In genomic region chr20:21309678-21310467, GRCh38 we compare ENCODE assay signal across 19 cellular contexts. TPM values are rescaled to one million over a fixed set of nuclear protein-coding genes. Genes with fewer than 3 reads are reported as not detected.
DNase-seq lines count a peak whose midpoint lies in the region; ATAC-seq and TF ChIP-seq lines count a peak whose summit lies in the region.
"Had no signal": no experiment of that assay in that cellular context is flagged by ENCODE, and none has a peak within 500 bp of the region (broad histone marks: within the 10 kb centered on the region; RNA-seq: fewer than 3 reads in every experiment).

No MANE protein-coding gene starts in this region.

- TF ChIP-seq CTCF in NB4 (IDR thresholded peaks at IDR 0.05; ENCODE audit: low read depth, low read length) (no peak), gastrocnemius medialis (IDR thresholded peaks at IDR 0.05 in 4 of 5, conservative IDR thresholded peaks at IDR 0.05 in 1 of 5) (no peak)

- H3K4me1 ChIP-seq in endocrine pancreas (ENCODE audit: control insufficient read depth, insufficient read depth, low read length) = peaks cover 13% of the 10 kb centered on the region
- peaks cover 9 to 11% of the 10 kb centered on the region in 2 donors for H3K4me1 ChIP-seq in gastrocnemius medialis

- peaks cover 20% of the 10 kb centered on the region for H3K36me3 Mint-ChIP-seq in activated naive CD4-positive, alpha-beta T cell treated with anti-CD3 and anti-CD28 coated beads, Interleukin-2, amount 50 U/mL, for 24 hours
- peaks cover 10 to 31% of the 10 kb centered on the region in 2 donors for H3K36me3 Mint-ChIP-seq in activated naive CD4-positive, alpha-beta T cell treated with anti-CD3 and anti-CD28 coated beads, Interleukin-2, amount 50 U/mL, for 72 hours

- ATAC-seq in activated naive CD4-positive, alpha-beta T cell treated with anti-CD3 and anti-CD28 coated beads, Interleukin-2, amount 50 U/mL, for 72 hours = no peak
- no peak for ATAC-seq in gastrocnemius medialis
- ATAC-seq in GM19324 (IDR thresholded peaks at IDR 0.05; ENCODE audit: low FRiP score, unreplicated experiment) = no peak
- ATAC-seq: HCT116, left lobe of liver had no signal

- TF ChIP-seq POLR2A in NB4 (IDR thresholded peaks at IDR 0.05; ENCODE audit: extremely low read depth, insufficient read length) (no peak), gastrocnemius medialis (IDR thresholded peaks at IDR 0.05) (no peak)

- intact Hi-C loops in gastrocnemius medialis (cut with DNase I; ENCODE audit: low total_unique reads) = no loop called here

- H3K4me3 ChIP-seq in NB4 (ENCODE audit: low read depth, low read length) (peak overlapping the region; percentile 29), endocrine pancreas (ENCODE audit: control insufficient read depth, insufficient read depth, low read length) (peak overlapping the region; percentile 14), gastrocnemius medialis (no peak overlapping the region)
- H3K4me3 ChIP-seq: stomach had no signal

- no peak for DNase-seq in activated naive CD4-positive, alpha-beta T cell treated with anti-CD3 and anti-CD28 coated beads, Interleukin-2, amount 50 U/mL, for 72 hours (ENCODE audit: low spot score in 2 of 2)
- DNase-seq in NB4 (ENCODE audit: low read depth) = no peak
- no peak for DNase-seq in gastrocnemius medialis
- no peak for DNase-seq in stimulated activated CD4-positive, alpha-beta T cell treated with anti-CD3 and anti-CD28 coated beads, Interleukin-4, amount 100 ng/mL, for 4 hours
- DNase-seq in GF-D8 (lab: John Stamatoyannopoulos, UW) = no peak
- DNase-seq: activated T-cell treated with anti-CD3 and anti-CD28 coated beads, Interleukin-2, amount 50 U/mL, for 1 hour; GDM1; NCI-H2029; NCI-H446 treated with DMSO at 0.1 percent for 48 hours; SHP77; stimulated activated CD4-positive, alpha-beta T cell treated with anti-CD3 and anti-CD28 coated beads, Interleukin-12 subunit alpha, Interleukin-12 subunit beta, amount 100 ng/mL, for 4 hours; stomach; T-helper 9 cell had no signal

- H3K27ac Mint-ChIP-seq in activated naive CD4-positive, alpha-beta T cell treated with anti-CD3 and anti-CD28 coated beads, Interleukin-2, amount 50 U/mL, for 24 hours = peak overlapping the region; percentile 75
- H3K27ac Mint-ChIP-seq in activated naive CD4-positive, alpha-beta T cell treated with anti-CD3 and anti-CD28 coated beads, Interleukin-2, amount 50 U/mL, for 72 hours = peak overlapping the region in 1 of 2 donors; percentile 52

- H3K36me3 ChIP-seq in endocrine pancreas (ENCODE audit: control insufficient read depth, insufficient read depth, low read length) = no peaks in the 10 kb centered on the region
- H3K36me3 ChIP-seq in gastrocnemius medialis = peaks cover 0 to 7% of the 10 kb centered on the region in 2 donors

- peak overlapping the region; percentile 85 for H3K4me3 Mint-ChIP-seq in activated naive CD4-positive, alpha-beta T cell treated with anti-CD3 and anti-CD28 coated beads, Interleukin-2, amount 50 U/mL, for 24 hours

- in situ Hi-C loops in gastrocnemius medialis (cut with MboI; ENCODE audit: low sequenced_read_pairs in 4 of 4) = no loop called here

- no peak overlapping the region for H3K9ac ChIP-seq in endocrine pancreas (ENCODE audit: control insufficient read depth, insufficient read depth, low read length)

- peaks cover 70% of the 10 kb centered on the region for H3K4me1 Mint-ChIP-seq in activated naive CD4-positive, alpha-beta T cell treated with anti-CD3 and anti-CD28 coated beads, Interleukin-2, amount 50 U/mL, for 24 hours

- no peaks in the 10 kb centered on the region for H3K9me3 Mint-ChIP-seq in activated naive CD4-positive, alpha-beta T cell treated with anti-CD3 and anti-CD28 coated beads, Interleukin-2, amount 50 U/mL, for 24 hours
- H3K9me3 Mint-ChIP-seq in activated naive CD4-positive, alpha-beta T cell treated with anti-CD3 and anti-CD28 coated beads, Interleukin-2, amount 50 U/mL, for 72 hours = no peaks in the 10 kb centered on the region
- H3K9me3 Mint-ChIP-seq: central memory CD8-positive, alpha-beta T cell had no signal

- H3K27me3 ChIP-seq in endocrine pancreas (ENCODE audit: control insufficient read depth, insufficient read depth, low read length) (no peaks in the 10 kb centered on the region), gastrocnemius medialis (no peaks in the 10 kb centered on the region)
- H3K27me3 ChIP-seq: stomach had no signal

- H3K27ac ChIP-seq in gastrocnemius medialis = peak overlapping the region in 3 of 4 donors; percentile 0 to 15 (median 11)
- H3K27ac ChIP-seq: stomach had no signal

- no peaks in the 10 kb centered on the region for H3K27me3 Mint-ChIP-seq in activated naive CD4-positive, alpha-beta T cell treated with anti-CD3 and anti-CD28 coated beads, Interleukin-2, amount 50 U/mL, for 24 hours
- H3K27me3 Mint-ChIP-seq: central memory CD8-positive, alpha-beta T cell had no signal

- H3K9me3 ChIP-seq in endocrine pancreas (ENCODE audit: control insufficient read depth, low read length) = no peaks in the 10 kb centered on the region
- H3K9me3 ChIP-seq in gastrocnemius medialis = no peaks in the 10 kb centered on the region
- H3K9me3 ChIP-seq: stomach had no signal

RNA-seq across cellular contexts. Expression of gene XRN2, which starts 6.7 kb away (rescaled TPM):
- 10 to 100 TPM; 55.5 to 87.4 TPM for total RNA-seq in activated naive CD4-positive, alpha-beta T cell treated with anti-CD3 and anti-CD28 coated beads, Interleukin-2, amount 50 U/mL, for 72 hours
- 10 to 100 TPM; 42.0 to 68.4 (median 52.3) TPM for total RNA-seq in gastrocnemius medialis

Comparison
In these comparisons a context has a peak if more than half of its experiments do, and no peak if none do; other contexts are left out.
1. H3K4me3 ChIP-seq: peak in NB4 (single experiment) and endocrine pancreas (single experiment); none in gastrocnemius medialis (0 of 4).